In genomic region chr15:88897456-88898194, GRCh38 we compare ENCODE assay signal across 8 cellular contexts. TPM values are rescaled to one million over a fixed set of nuclear protein-coding genes. Genes with fewer than 3 reads are reported as not detected.
A peak's percentile ranks its signal among the peaks of the same experiment; 100 is the strongest.
DNase-seq lines count a peak whose midpoint lies in the region; ATAC-seq and TF ChIP-seq lines count a peak whose summit lies in the region.

No MANE protein-coding gene starts in this region.

- DNase-seq in AG20443 (ENCODE audit: low spot score), result peak; percentile 88
- DNase-seq in NCI-H524 (lab: John Stamatoyannopoulos, UW), result peak; percentile 70 to 83
- peak; percentile 66 for DNase-seq in activated CD4-positive, alpha-beta memory T cell treated with anti-CD3 and anti-CD28 coated beads, Interleukin-2, amount 10 ng/mL, durations not matched to agents 7 days and 5 days
- DNase-seq in effector CD8-positive, alpha-beta T cell (lab: John Stamatoyannopoulos, UW), result peak; percentile 68
- DNase-seq in mesothelial cell of epicardium (ENCODE audit: low spot score in 2 of 2, unreplicated experiment in 2 of 2), result peak; percentile 84 to 90
- DNase-seq in stimulated activated CD8-positive, alpha-beta memory T cell treated with anti-CD3 and anti-CD28 coated beads, Interleukin-4, amount 100 ng/mL, for 1 hour (ENCODE audit: low read depth in 2 of 2, low spot score in 1 of 2), result peak; percentile 24 to 70

- ATAC-seq in GM21717 (IDR thresholded peaks at IDR 0.05; ENCODE audit: unreplicated experiment) (peak; percentile 88), HG02885 (IDR thresholded peaks at IDR 0.05; ENCODE audit: poor library complexity, unreplicated experiment) (no peak)

- H3K36me3 Mint-ChIP-seq in activated CD4-positive, alpha-beta memory T cell treated with anti-CD3 and anti-CD28 coated beads, Interleukin-2, amount 10 ng/mL, durations not matched to agents 7 days and 5 days (ENCODE audit: low read depth), result no peaks in the 10 kb centered on the region
- no peaks in the 10 kb centered on the region for H3K36me3 Mint-ChIP-seq in mesothelial cell of epicardium

- no peak overlapping the region for H3K4me3 Mint-ChIP-seq in activated CD4-positive, alpha-beta memory T cell treated with anti-CD3 and anti-CD28 coated beads, Interleukin-2, amount 10 ng/mL, durations not matched to agents 7 days and 5 days
- no peak overlapping the region for H3K4me3 Mint-ChIP-seq in mesothelial cell of epicardium

- H3K27ac Mint-ChIP-seq in activated CD4-positive, alpha-beta memory T cell treated with anti-CD3 and anti-CD28 coated beads, Interleukin-2, amount 10 ng/mL, durations not matched to agents 7 days and 5 days, result no peak overlapping the region
- H3K27ac Mint-ChIP-seq in mesothelial cell of epicardium, result peak overlapping the region; percentile 66

- POLR2A ChIA-PET in activated CD4-positive, alpha-beta memory T cell treated with anti-CD3 and anti-CD28 coated beads, Interleukin-2, amount 10 ng/mL, durations not matched to agents 7 days and 5 days (lab: Charles Lee), result no interaction called here

- no peak for TF ChIP-seq CTCF in mesothelial cell of epicardium (IDR thresholded peaks at IDR 0.05; ENCODE audit: unreplicated experiment)

- H3K4me1 Mint-ChIP-seq in activated CD4-positive, alpha-beta memory T cell treated with anti-CD3 and anti-CD28 coated beads, Interleukin-2, amount 10 ng/mL, durations not matched to agents 7 days and 5 days, result peaks cover 36% of the 10 kb centered on the region
- H3K4me1 Mint-ChIP-seq in mesothelial cell of epicardium, result peaks cover 24% of the 10 kb centered on the region

- CTCF ChIA-PET in activated CD4-positive, alpha-beta memory T cell treated with anti-CD3 and anti-CD28 coated beads, Interleukin-2, amount 10 ng/mL, durations not matched to agents 7 days and 5 days (lab: Charles Lee), result interaction anchor here (0.7 to 1.6 kb wide), 5 partner anchors 22 to 318 kb away, joined by 3 to 4 read pairs (median 3); no protein-coding TSS in a partner anchor

- H3K27me3 Mint-ChIP-seq in activated CD4-positive, alpha-beta memory T cell treated with anti-CD3 and anti-CD28 coated beads, Interleukin-2, amount 10 ng/mL, durations not matched to agents 7 days and 5 days, result no peaks in the 10 kb centered on the region
- H3K27me3 Mint-ChIP-seq in mesothelial cell of epicardium (ENCODE audit: low read depth), result peaks cover 23% of the 10 kb centered on the region

- H3K9me3 Mint-ChIP-seq in activated CD4-positive, alpha-beta memory T cell treated with anti-CD3 and anti-CD28 coated beads, Interleukin-2, amount 10 ng/mL, durations not matched to agents 7 days and 5 days, result no peaks in the 10 kb centered on the region
- H3K9me3 Mint-ChIP-seq in mesothelial cell of epicardium, result no peaks in the 10 kb centered on the region

RNA-seq across cellular contexts. Expression of gene HAPLN3, which starts 2.3 kb away (rescaled TPM):
- total RNA-seq in activated CD4-positive, alpha-beta memory T cell treated with anti-CD3 and anti-CD28 coated beads, Interleukin-2, amount 10 ng/mL, durations not matched to agents 7 days and 5 days, result 10 to 100 TPM; 66.9 to 67.5 TPM
- total RNA-seq in mesothelial cell of epicardium, result 3.5 to 3.9 TPM (median 3.9 TPM) in 3 replicates

RNA-seq across cellular contexts. Expression of gene MFGE8, which starts 15.6 kb away (rescaled TPM):
- total RNA-seq in activated CD4-positive, alpha-beta memory T cell treated with anti-CD3 and anti-CD28 coated beads, Interleukin-2, amount 10 ng/mL, durations not matched to agents 7 days and 5 days, result 10 to 100 TPM; 46.5 to 51.1 TPM
- total RNA-seq in mesothelial cell of epicardium, result 176 to 182 TPM (median 181 TPM) in 3 replicates

Comparison
In these comparisons a context has a peak if more than half of its experiments do, and no peak if none do; other contexts are left out.
1. RNA of gene HAPLN3, which starts 2.3 kb away (total RNA-seq): 66.9 to 67.5 TPM in activated CD4-positive, alpha-beta memory T cell treated with anti-CD3 and anti-CD28 coated beads, Interleukin-2, amount 10 ng/mL, durations not matched to agents 7 days and 5 days; 3.5 to 3.9 TPM in mesothelial cell of epicardium; every median in the first group is over 10 times any median in the second.
2. Peak in every context shown above with its lines, with median percentiles within 50 percentile points of each other: DNase-seq.